In the genomic region with DNA sequence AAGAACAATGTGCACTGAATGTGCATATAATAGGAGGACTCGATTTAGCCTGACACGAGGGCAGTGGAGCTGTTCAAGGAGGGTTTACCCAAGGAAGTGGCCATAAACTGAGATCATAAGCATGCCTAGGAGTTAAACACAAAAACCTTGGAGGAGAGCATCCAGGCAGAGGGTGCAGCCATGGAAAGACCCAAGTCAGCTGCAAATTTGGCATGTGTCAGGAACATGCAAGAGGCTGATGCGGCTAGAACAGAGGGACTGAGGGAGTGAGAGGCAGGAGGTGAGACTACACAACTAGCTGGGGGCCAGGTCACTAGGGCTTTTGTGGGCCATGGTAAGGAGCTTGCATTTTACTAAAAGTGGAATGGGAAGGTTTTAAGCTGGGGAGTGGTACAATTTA, we compare ENCODE assay signal across 15 cellular contexts. TPM values are rescaled to one million over a fixed set of nuclear protein-coding genes. Genes with fewer than 3 reads are reported as not detected.
DNase-seq lines count a peak whose midpoint lies in the region; ATAC-seq and TF ChIP-seq lines count a peak whose summit lies in the region.
"Had no signal": no experiment of that assay in that cellular context is flagged by ENCODE, and none has a peak within 500 bp of the region (broad histone marks: within the 10 kb centered on the region; RNA-seq: fewer than 3 reads in every experiment).

No MANE protein-coding gene starts in this region.

- peak overlapping the region in 2 of 3 donors; percentile 47 to 52 for H3K27ac Mint-ChIP-seq in CD4-positive, CD25-positive, alpha-beta regulatory T cell
- H3K27ac Mint-ChIP-seq in stimulated activated memory B cell treated with anti-CD40 and anti-IgM and Interleukin-4, amounts not matched to agents 10 μg/mL and 1 μg/mL and 100 μg/mL, for 72 hours: peak overlapping the region; percentile 50

- no peak overlapping the region for H3K4me3 ChIP-seq in CD4-positive, CD25-positive, alpha-beta regulatory T cell (ENCODE audit: low read depth, low read length)
- H3K4me3 ChIP-seq in Peyer's patch (no peak overlapping the region), esophagus muscularis mucosa (no peak overlapping the region)
- H3K4me3 ChIP-seq: smooth muscle cell had no signal

- no peaks in the 10 kb centered on the region for H3K9me3 Mint-ChIP-seq in CD4-positive, CD25-positive, alpha-beta regulatory T cell
- H3K9me3 Mint-ChIP-seq in stimulated activated memory B cell treated with anti-CD40 and anti-IgM and Interleukin-4, amounts not matched to agents 10 μg/mL and 1 μg/mL and 100 μg/mL, for 72 hours: no peaks in the 10 kb centered on the region
- H3K9me3 Mint-ChIP-seq: CD4-positive, alpha-beta T cell had no signal

- TF ChIP-seq EP300 in esophagus muscularis mucosa (IDR thresholded peaks at IDR 0.05): no peak

- TF ChIP-seq POLR2A in Peyer's patch (IDR thresholded peaks at IDR 0.05) (no peak), esophagus muscularis mucosa (IDR thresholded peaks at IDR 0.05; ENCODE audit: low read depth) (no peak)

- ATAC-seq in CD4-positive, CD25-positive, alpha-beta regulatory T cell (ENCODE audit: low read depth in 2 of 2): no peak
- no peak for ATAC-seq in stimulated activated memory B cell treated with anti-CD40 and anti-IgM and Interleukin-4, amounts not matched to agents 10 μg/mL and 1 μg/mL and 100 μg/mL, for 72 hours
- no peak for ATAC-seq in GM18502 (IDR thresholded peaks at IDR 0.05; ENCODE audit: poor library complexity, unreplicated experiment)

- 58% methylated on average over 3 of the region's 3 CpGs for WGBS in esophagus muscularis mucosa

- H3K4me3 Mint-ChIP-seq in CD4-positive, CD25-positive, alpha-beta regulatory T cell: peak overlapping the region in 1 of 4 donors; percentile 7
- no peak overlapping the region for H3K4me3 Mint-ChIP-seq in stimulated activated memory B cell treated with anti-CD40 and anti-IgM and Interleukin-4, amounts not matched to agents 10 μg/mL and 1 μg/mL and 100 μg/mL, for 72 hours
- H3K4me3 Mint-ChIP-seq: immature natural killer cell had no signal

- no peaks in the 10 kb centered on the region for H3K27me3 Mint-ChIP-seq in CD4-positive, CD25-positive, alpha-beta regulatory T cell
- H3K27me3 Mint-ChIP-seq in stimulated activated memory B cell treated with anti-CD40 and anti-IgM and Interleukin-4, amounts not matched to agents 10 μg/mL and 1 μg/mL and 100 μg/mL, for 72 hours: no peaks in the 10 kb centered on the region
- H3K27me3 Mint-ChIP-seq: CD4-positive, alpha-beta T cell had no signal

- TF ChIP-seq CTCF in Peyer's patch (IDR thresholded peaks at IDR 0.05) (no peak), esophagus muscularis mucosa (IDR thresholded peaks at IDR 0.05) (no peak)

- DNase-seq in CD4-positive, CD25-positive, alpha-beta regulatory T cell: no peak
- DNase-seq in Peyer's patch (no peak), esophagus muscularis mucosa (ENCODE audit: extremely low spot score) (no peak), anterior cingulate cortex (lab: John Stamatoyannopoulos, UW) (no peak), NCI-H748 treated with DMSO at 0.1 percent for 48 hours (lab: John Stamatoyannopoulos, UW) (no peak)
- DNase-seq: activated CD4-positive, alpha-beta T cell treated with anti-CD3 and anti-CD28 coated beads for 48 hours; CD4-positive, alpha-beta T cell; foreskin keratinocyte; immature natural killer cell; midbrain; NCI-H187 treated with DMSO at 0.1 percent for 48 hours; NCI-H526 had no signal

- H3K27me3 ChIP-seq in CD4-positive, CD25-positive, alpha-beta regulatory T cell (ENCODE audit: control insufficient read depth, insufficient read depth, low read length): no peaks in the 10 kb centered on the region
- H3K27me3 ChIP-seq in Peyer's patch (no peaks in the 10 kb centered on the region), esophagus muscularis mucosa (peaks cover 0 to 3% (median 0%) of the 10 kb centered on the region in 4 donors)
- H3K27me3 ChIP-seq: foreskin keratinocyte had no signal

- peaks cover 0 to 52% (median 21%) of the 10 kb centered on the region in 4 donors for H3K4me1 Mint-ChIP-seq in CD4-positive, CD25-positive, alpha-beta regulatory T cell
- H3K4me1 Mint-ChIP-seq in stimulated activated memory B cell treated with anti-CD40 and anti-IgM and Interleukin-4, amounts not matched to agents 10 μg/mL and 1 μg/mL and 100 μg/mL, for 72 hours: peaks cover 44% of the 10 kb centered on the region

- no peaks in the 10 kb centered on the region for H3K9me3 ChIP-seq in CD4-positive, CD25-positive, alpha-beta regulatory T cell (ENCODE audit: control insufficient read depth in 2 of 2, low read length in 2 of 2)
- H3K9me3 ChIP-seq in Peyer's patch (no peaks in the 10 kb centered on the region), esophagus muscularis mucosa (no peaks in the 10 kb centered on the region)

- no peak overlapping the region for H3K27ac ChIP-seq in CD4-positive, CD25-positive, alpha-beta regulatory T cell (ENCODE audit: insufficient read depth, low read length, poor library complexity, severe bottlenecking)
- H3K27ac ChIP-seq in Peyer's patch (peak overlapping the region; percentile 43 to 84 (median 60)), esophagus muscularis mucosa (replicated peaks in 1 of 4) (peak overlapping the region; percentile 58 to 74 (median 72))
- H3K27ac ChIP-seq: foreskin keratinocyte had no signal

- intact Hi-C loops in esophagus muscularis mucosa (cut with DNase I): no loop called here

- peaks cover 11% of the 10 kb centered on the region for H3K4me1 ChIP-seq in CD4-positive, CD25-positive, alpha-beta regulatory T cell (ENCODE audit: control insufficient read depth, insufficient read depth, low read length, poor library complexity, severe bottlenecking)
- peaks cover 5 to 31% (median 7%) of the 10 kb centered on the region in 4 donors for H3K4me1 ChIP-seq in Peyer's patch
- H3K4me1 ChIP-seq in esophagus muscularis mucosa: peaks cover 27 to 60% (median 38%) of the 10 kb centered on the region in 4 donors

- no peaks in the 10 kb centered on the region for H3K36me3 ChIP-seq in CD4-positive, CD25-positive, alpha-beta regulatory T cell (ENCODE audit: control insufficient read depth, insufficient read depth, low read length)
- H3K36me3 ChIP-seq in Peyer's patch (no peaks in the 10 kb centered on the region), esophagus muscularis mucosa (no peaks in the 10 kb centered on the region)

- H3K36me3 Mint-ChIP-seq in CD4-positive, CD25-positive, alpha-beta regulatory T cell: no peaks in the 10 kb centered on the region
- H3K36me3 Mint-ChIP-seq in stimulated activated memory B cell treated with anti-CD40 and anti-IgM and Interleukin-4, amounts not matched to agents 10 μg/mL and 1 μg/mL and 100 μg/mL, for 72 hours: no peaks in the 10 kb centered on the region
- H3K36me3 Mint-ChIP-seq: immature natural killer cell had no signal

RNA-seq across cellular contexts. Expression of a gene that starts 55.6 kb away (rescaled TPM):
- total RNA-seq in CD4-positive, CD25-positive, alpha-beta regulatory T cell: 69.4 TPM
- polyA plus RNA-seq in CD4-positive, CD25-positive, alpha-beta regulatory T cell: 10 to 100 TPM; 49.6 to 59.6 (median 54.7) TPM
- total RNA-seq in Peyer's patch (10 to 100 TPM in 2 of 4 donors, 1 to 10 TPM in 2; 2.6 to 43.7 (median 9.3) TPM), esophagus muscularis mucosa (10 to 100 TPM; 17.0 to 36.0 (median 23.4) TPM)
